ENCODE assay signal across 1 cellular context in the genomic region with DNA sequence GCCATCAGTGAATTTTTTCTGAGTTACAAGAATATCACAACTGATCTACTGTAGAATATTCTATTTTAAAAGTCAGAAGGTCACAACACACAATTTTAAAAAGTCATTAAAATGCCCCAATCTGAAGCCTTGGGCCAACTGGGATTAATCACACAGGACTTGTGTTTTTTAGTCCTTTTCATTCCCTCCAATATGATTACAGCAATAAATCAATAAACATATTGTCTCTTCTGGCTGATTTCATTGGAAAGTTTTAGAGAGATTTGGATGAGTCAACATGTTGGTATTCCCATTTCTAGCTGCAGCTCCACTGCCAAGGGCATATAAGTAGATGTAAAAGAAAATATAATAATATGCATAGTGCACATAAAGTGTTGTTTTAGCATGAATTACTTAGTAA.
TF ChIP-seq lines count a peak whose summit lies in the region.

No MANE protein-coding gene starts in this region.

TF ChIP-seq in HCT116, 20 proteins besides CTCF, POLR2A, EP300 and RAD21 (continued from another document):
- TF ChIP-seq, protein P1, sequence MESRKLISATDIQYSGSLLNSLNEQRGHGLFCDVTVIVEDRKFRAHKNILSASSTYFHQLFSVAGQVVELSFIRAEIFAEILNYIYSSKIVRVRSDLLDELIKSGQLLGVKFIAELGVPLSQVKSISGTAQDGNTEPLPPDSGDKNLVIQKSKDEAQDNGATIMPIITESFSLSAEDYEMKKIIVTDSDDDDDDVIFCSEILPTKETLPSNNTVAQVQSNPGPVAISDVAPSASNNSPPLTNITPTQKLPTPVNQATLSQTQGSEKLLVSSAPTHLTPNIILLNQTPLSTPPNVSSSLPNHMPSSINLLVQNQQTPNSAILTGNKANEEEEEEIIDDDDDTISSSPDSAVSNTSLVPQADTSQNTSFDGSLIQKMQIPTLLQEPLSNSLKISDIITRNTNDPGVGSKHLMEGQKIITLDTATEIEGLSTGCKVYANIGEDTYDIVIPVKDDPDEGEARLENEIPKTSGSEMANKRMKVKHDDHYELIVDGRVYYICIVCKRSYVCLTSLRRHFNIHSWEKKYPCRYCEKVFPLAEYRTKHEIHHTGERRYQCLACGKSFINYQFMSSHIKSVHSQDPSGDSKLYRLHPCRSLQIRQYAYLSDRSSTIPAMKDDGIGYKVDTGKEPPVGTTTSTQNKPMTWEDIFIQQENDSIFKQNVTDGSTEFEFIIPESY (IDR thresholded peaks at IDR 0.05; ENCODE audit: extremely low read depth, insufficient replicate concordance, low read length): no peak
- no peak for TF ChIP-seq ELF1 (IDR thresholded peaks at IDR 0.05; ENCODE audit: borderline replicate concordance, low read depth)
- no peak for TF ChIP-seq SP1 (IDR thresholded peaks at IDR 0.05; ENCODE audit: low read depth)
